In the genomic region with DNA sequence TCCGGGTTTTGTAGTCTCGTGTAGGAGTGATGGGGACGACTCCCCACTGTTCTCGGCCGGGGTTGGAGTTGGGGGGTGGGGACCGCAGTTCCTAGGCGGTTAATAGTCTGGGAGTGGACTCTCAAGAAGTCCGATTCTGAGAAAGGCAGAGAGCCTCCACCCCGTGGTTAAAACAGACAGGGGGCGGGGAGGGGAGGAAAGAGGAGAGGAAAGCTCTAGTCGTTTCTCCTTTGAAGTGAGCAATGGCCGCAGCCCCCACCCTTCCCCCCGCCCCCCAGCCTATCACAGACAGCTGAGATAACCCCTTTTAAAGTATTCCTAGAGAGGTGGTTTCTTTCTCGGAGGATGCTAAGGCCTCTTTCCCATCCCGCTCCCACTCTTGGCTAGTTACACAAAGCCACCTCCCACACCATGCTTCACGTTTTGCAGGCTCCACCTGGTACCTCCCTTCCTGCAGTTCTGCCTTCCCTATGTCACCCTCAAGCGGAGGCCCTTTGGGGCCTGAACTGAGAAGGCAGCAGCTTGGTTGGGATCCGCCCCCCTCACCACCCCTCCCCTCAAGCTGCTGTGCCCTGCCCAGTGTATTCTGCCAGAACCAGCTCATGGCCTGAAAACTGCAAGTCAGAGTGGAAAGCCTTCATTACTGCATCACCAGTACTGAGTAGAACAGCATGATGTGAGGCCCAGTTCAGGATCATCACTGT, we compare ENCODE assay signal across 8 cellular contexts. TPM values are rescaled to one million over a fixed set of nuclear protein-coding genes. Genes with fewer than 3 reads are reported as not detected.
DNase-seq lines count a peak whose midpoint lies in the region; ATAC-seq and TF ChIP-seq lines count a peak whose summit lies in the region.

No MANE protein-coding gene starts in this region.

- peak overlapping the region; percentile 91 to 93 for H3K27ac Mint-ChIP-seq in natural killer cell treated with Interleukin-12 subunit alpha and Interleukin-12 subunit beta and Interleukin-15 and Interleukin-18, amount 100 ng/mL, for 72 hours

- no peak for ATAC-seq in natural killer cell treated with Interleukin-12 subunit alpha and Interleukin-12 subunit beta and Interleukin-15 and Interleukin-18, amount 100 ng/mL, for 72 hours

- peak overlapping the region; percentile 94 for H3K4me3 Mint-ChIP-seq in natural killer cell treated with Interleukin-12 subunit alpha and Interleukin-12 subunit beta and Interleukin-15 and Interleukin-18, amount 100 ng/mL, for 72 hours

- peak overlapping the region; percentile 66 to 82 for H3K4me3 ChIP-seq in esophagus (ENCODE audit: low read depth in 1 of 2, low read length in 2 of 2)
- peak overlapping the region in 2 of 3 donors; percentile 45 to 55 for H3K4me3 ChIP-seq in thyroid gland (replicated peaks in 1 of 3)

- no peaks in the 10 kb centered on the region for H3K27me3 Mint-ChIP-seq in natural killer cell treated with Interleukin-12 subunit alpha and Interleukin-12 subunit beta and Interleukin-15 and Interleukin-18, amount 100 ng/mL, for 72 hours

- TF ChIP-seq CTCF in thyroid gland (IDR thresholded peaks at IDR 0.05): no peak

- H3K27me3 ChIP-seq in esophagus (ENCODE audit: control insufficient read depth in 1 of 2, insufficient read depth in 2 of 2, low read length in 2 of 2) (no peaks in the 10 kb centered on the region), thyroid gland (no peaks in the 10 kb centered on the region)

- peaks cover 26 to 43% of the 10 kb centered on the region in 2 donors for H3K4me1 Mint-ChIP-seq in natural killer cell treated with Interleukin-12 subunit alpha and Interleukin-12 subunit beta and Interleukin-15 and Interleukin-18, amount 100 ng/mL, for 72 hours (ENCODE audit: low read depth in 2 of 2)

- no peaks in the 10 kb centered on the region for H3K9me3 ChIP-seq in esophagus (ENCODE audit: control insufficient read depth in 2 of 2, insufficient read depth in 1 of 2, low read depth in 1 of 2, low read length in 1 of 2)
- no peaks in the 10 kb centered on the region for H3K9me3 ChIP-seq in thyroid gland

- H3K4me1 ChIP-seq in esophagus (ENCODE audit: control insufficient read depth in 2 of 2, insufficient read depth in 2 of 2, low read length in 1 of 2): peaks cover 4 to 9% of the 10 kb centered on the region in 2 donors
- H3K4me1 ChIP-seq in thyroid gland: peaks cover 10 to 12% of the 10 kb centered on the region in 2 donors

- DNase-seq in GF-D8 (lab: John Stamatoyannopoulos, UW) (peak; percentile 14), NCI-H2171 treated with DMSO at 0.1 percent for 48 hours (lab: John Stamatoyannopoulos, UW) (peak; percentile 100), activated T-cell treated with anti-CD3 and anti-CD28 coated beads for 24 hours (ENCODE audit: low read depth) (peak; percentile 71), thyroid gland (peak in 1 of 2 donors; percentile 33), SKM-1 (lab: John Stamatoyannopoulos, UW; ENCODE audit: unreplicated experiment) (no peak), NCI-H1048 (lab: John Stamatoyannopoulos, UW) (no peak)
- no peak for DNase-seq in natural killer cell treated with Interleukin-12 subunit alpha and Interleukin-12 subunit beta and Interleukin-15 and Interleukin-18, amount 100 ng/mL, for 72 hours (ENCODE audit: low spot score)

- no peak for TF ChIP-seq POLR2A in thyroid gland (IDR thresholded peaks at IDR 0.05)

- H3K27ac ChIP-seq in esophagus (ENCODE audit: low read depth in 2 of 2, low read length in 1 of 2): peak overlapping the region; percentile 53 to 82
- peak overlapping the region in 1 of 3 donors; percentile 96 for H3K27ac ChIP-seq in thyroid gland

- intact Hi-C loops in thyroid gland (cut with DNase I): no loop called here

- H3K36me3 ChIP-seq in esophagus (ENCODE audit: control insufficient read depth in 2 of 2, insufficient read depth in 2 of 2, low read length in 1 of 2): peaks cover under 1 to 13% of the 10 kb centered on the region in 2 donors
- peaks cover 21 to 23% of the 10 kb centered on the region in 2 donors for H3K36me3 ChIP-seq in thyroid gland

- peaks cover 7% of the 10 kb centered on the region for H3K36me3 Mint-ChIP-seq in natural killer cell treated with Interleukin-12 subunit alpha and Interleukin-12 subunit beta and Interleukin-15 and Interleukin-18, amount 100 ng/mL, for 72 hours

- H3K9me3 Mint-ChIP-seq in natural killer cell treated with Interleukin-12 subunit alpha and Interleukin-12 subunit beta and Interleukin-15 and Interleukin-18, amount 100 ng/mL, for 72 hours: no peaks in the 10 kb centered on the region

- 1 to 2% methylated on average over 18 of the region's 18 CpGs for WGBS in esophagus, 2 donors
- WGBS in thyroid gland, 2 donors: 3% methylated on average over 14 to 18 of the region's 18 CpGs

RNA-seq across cellular contexts. Expression of a gene that starts 0.9 kb away (rescaled TPM):
- 10 to 100 TPM; 21.4 to 40.7 TPM for polyA plus RNA-seq in esophagus
- total RNA-seq in natural killer cell treated with Interleukin-12 subunit alpha and Interleukin-12 subunit beta and Interleukin-15 and Interleukin-18, amount 100 ng/mL, for 72 hours: 100 to 1,000 TPM in 1 of 2 donors, 10 to 100 TPM in 1; 91.7 to 105 TPM
- total RNA-seq in thyroid gland: 10 to 100 TPM; 34.7 to 68.6 (median 58.9) TPM

RNA-seq across cellular contexts. Expression of a gene that starts 1.7 kb away (rescaled TPM):
- polyA plus RNA-seq in esophagus: 10 to 100 TPM; 14.6 to 19.3 TPM
- 100 to 1,000 TPM in 1 of 2 donors, 10 to 100 TPM in 1; 40.7 to 105 TPM for total RNA-seq in natural killer cell treated with Interleukin-12 subunit alpha and Interleukin-12 subunit beta and Interleukin-15 and Interleukin-18, amount 100 ng/mL, for 72 hours
- 1 to 10 TPM in 2 of 4 donors, under 1 TPM in 2; 0.73 to 1.3 (median 0.90) TPM for total RNA-seq in thyroid gland

RNA-seq across cellular contexts. Expression of a gene that starts 12.1 kb away (rescaled TPM):
- polyA plus RNA-seq in esophagus: 1 to 10 TPM; 1.1 to 1.3 TPM
- total RNA-seq in natural killer cell treated with Interleukin-12 subunit alpha and Interleukin-12 subunit beta and Interleukin-15 and Interleukin-18, amount 100 ng/mL, for 72 hours: not detected
- total RNA-seq in thyroid gland: 1 to 10 TPM in 3 of 4 donors, under 1 TPM in 1; 0.39 to 3.0 (median 2.1) TPM

RNA-seq across cellular contexts. Expression of a gene that starts 14.5 kb away (rescaled TPM):
- 100 to 1,000 TPM; 404 to 939 TPM for polyA plus RNA-seq in esophagus
- 1,000 to 10,000 TPM; 1,157 to 1,903 TPM for total RNA-seq in natural killer cell treated with Interleukin-12 subunit alpha and Interleukin-12 subunit beta and Interleukin-15 and Interleukin-18, amount 100 ng/mL, for 72 hours
- 100 to 1,000 TPM; 363 to 700 (median 468) TPM for total RNA-seq in thyroid gland

RNA-seq across cellular contexts. Expression of a gene that starts 20.3 kb away (rescaled TPM):
- 1 to 10 TPM; 5.7 to 7.0 TPM for polyA plus RNA-seq in esophagus
- 1 to 10 TPM; 6.0 to 6.9 TPM for total RNA-seq in natural killer cell treated with Interleukin-12 subunit alpha and Interleukin-12 subunit beta and Interleukin-15 and Interleukin-18, amount 100 ng/mL, for 72 hours
- total RNA-seq in thyroid gland: 10 to 100 TPM; 16.3 to 35.0 (median 25.6) TPM

Comparison
In these comparisons a context has a peak if more than half of its experiments do, and no peak if none do; other contexts are left out.
1. DNase-seq: peak in GF-D8 (single experiment), NCI-H2171 treated with DMSO at 0.1 percent for 48 hours (single experiment) and activated T-cell treated with anti-CD3 and anti-CD28 coated beads for 24 hours (single experiment); none in natural killer cell treated with Interleukin-12 subunit alpha and Interleukin-12 subunit beta and Interleukin-15 and Interleukin-18, amount 100 ng/mL, for 72 hours (single experiment), SKM-1 (single experiment) and NCI-H1048 (single experiment).
2. RNA of a gene that starts 1.7 kb away (total RNA-seq): 40.7 to 105 TPM in natural killer cell treated with Interleukin-12 subunit alpha and Interleukin-12 subunit beta and Interleukin-15 and Interleukin-18, amount 100 ng/mL, for 72 hours; 0.73 to 1.3 TPM in thyroid gland; every median in the first group is over 10 times any median in the second.